Comparison of ENCODE assay signal across 1 cellular context in the genomic region with DNA sequence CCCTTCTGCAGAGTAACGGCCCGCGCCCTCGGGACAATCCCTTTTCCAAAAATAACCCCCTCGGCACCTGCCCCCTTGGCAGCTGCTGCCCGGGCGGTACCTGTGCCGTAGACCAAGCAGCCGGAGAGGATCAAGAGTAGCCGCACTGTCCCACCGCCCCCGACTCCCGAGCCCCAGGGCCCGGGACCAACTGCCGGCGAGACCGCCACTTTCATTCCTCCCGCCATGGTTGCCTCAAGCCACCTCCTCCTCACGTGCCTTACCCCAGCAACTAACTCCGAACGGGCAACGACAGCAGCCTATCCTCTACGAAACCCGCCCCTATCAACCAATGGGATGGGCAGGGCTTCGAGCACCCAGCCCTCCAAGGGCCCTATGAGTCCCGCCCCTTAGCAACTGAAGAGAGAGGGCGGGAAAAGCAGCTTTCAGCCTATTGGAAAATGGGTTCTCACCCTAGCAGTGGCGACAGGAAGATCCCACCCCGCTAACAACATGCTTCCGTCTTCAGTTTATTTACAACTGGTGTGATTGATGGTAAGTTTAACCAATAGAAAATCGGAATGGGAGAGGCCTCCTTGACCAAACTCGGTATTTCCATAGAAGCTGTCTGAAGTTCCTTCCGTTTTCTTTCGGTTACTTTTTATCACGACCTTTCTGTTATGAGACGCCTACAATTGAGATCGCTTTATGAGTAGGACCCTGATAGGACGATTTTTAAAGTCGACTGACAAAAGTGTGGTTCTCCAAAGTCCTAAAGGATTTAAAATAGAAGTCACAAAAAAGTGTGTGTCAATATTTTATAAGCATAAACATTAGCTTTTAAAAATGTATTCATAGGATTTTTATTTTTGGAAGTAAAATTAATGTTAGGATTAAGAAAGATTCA.
TF ChIP-seq lines count a peak whose summit lies in the region.

NEMP1 (minus strand) TSS at position 273 of the 886 bp plus-strand sequence; CDS start at position 227, 46 bp downstream.

TF ChIP-seq in HepG2, 621 proteins besides CTCF, POLR2A, EP300 and RAD21 (continued from another document and continues in another):
- TF ChIP-seq, protein P1, sequence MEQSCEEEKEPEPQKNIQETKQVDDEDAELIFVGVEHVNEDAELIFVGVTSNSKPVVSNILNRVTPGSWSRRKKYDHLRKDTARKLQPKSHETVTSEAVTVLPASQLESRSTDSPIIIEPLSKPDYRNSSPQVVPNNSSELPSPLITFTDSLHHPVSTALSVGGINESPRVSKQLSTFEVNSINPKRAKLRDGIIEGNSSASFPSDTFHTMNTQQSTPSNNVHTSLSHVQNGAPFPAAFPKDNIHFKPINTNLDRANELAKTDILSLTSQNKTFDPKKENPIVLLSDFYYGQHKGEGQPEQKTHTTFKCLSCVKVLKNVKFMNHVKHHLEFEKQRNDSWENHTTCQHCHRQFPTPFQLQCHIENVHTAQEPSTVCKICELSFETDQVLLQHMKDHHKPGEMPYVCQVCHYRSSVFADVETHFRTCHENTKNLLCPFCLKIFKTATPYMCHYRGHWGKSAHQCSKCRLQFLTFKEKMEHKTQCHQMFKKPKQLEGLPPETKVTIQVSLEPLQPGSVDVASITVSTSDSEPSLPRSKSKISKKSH (CRISPR knock-in tag; IDR thresholded peaks at IDR 0.05; ENCODE audit: borderline replicate concordance) = 0 out of 2 replicates have a peak, but pooled peaks have one; percentile 77
- TF ChIP-seq, protein P2, sequence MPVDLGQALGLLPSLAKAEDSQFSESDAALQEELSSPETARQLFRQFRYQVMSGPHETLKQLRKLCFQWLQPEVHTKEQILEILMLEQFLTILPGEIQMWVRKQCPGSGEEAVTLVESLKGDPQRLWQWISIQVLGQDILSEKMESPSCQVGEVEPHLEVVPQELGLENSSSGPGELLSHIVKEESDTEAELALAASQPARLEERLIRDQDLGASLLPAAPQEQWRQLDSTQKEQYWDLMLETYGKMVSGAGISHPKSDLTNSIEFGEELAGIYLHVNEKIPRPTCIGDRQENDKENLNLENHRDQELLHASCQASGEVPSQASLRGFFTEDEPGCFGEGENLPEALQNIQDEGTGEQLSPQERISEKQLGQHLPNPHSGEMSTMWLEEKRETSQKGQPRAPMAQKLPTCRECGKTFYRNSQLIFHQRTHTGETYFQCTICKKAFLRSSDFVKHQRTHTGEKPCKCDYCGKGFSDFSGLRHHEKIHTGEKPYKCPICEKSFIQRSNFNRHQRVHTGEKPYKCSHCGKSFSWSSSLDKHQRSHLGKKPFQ (CRISPR knock-in tag; IDR thresholded peaks at IDR 0.05; ENCODE audit: insufficient replicate concordance) = peak; percentile 8
- TF ChIP-seq, protein P3, sequence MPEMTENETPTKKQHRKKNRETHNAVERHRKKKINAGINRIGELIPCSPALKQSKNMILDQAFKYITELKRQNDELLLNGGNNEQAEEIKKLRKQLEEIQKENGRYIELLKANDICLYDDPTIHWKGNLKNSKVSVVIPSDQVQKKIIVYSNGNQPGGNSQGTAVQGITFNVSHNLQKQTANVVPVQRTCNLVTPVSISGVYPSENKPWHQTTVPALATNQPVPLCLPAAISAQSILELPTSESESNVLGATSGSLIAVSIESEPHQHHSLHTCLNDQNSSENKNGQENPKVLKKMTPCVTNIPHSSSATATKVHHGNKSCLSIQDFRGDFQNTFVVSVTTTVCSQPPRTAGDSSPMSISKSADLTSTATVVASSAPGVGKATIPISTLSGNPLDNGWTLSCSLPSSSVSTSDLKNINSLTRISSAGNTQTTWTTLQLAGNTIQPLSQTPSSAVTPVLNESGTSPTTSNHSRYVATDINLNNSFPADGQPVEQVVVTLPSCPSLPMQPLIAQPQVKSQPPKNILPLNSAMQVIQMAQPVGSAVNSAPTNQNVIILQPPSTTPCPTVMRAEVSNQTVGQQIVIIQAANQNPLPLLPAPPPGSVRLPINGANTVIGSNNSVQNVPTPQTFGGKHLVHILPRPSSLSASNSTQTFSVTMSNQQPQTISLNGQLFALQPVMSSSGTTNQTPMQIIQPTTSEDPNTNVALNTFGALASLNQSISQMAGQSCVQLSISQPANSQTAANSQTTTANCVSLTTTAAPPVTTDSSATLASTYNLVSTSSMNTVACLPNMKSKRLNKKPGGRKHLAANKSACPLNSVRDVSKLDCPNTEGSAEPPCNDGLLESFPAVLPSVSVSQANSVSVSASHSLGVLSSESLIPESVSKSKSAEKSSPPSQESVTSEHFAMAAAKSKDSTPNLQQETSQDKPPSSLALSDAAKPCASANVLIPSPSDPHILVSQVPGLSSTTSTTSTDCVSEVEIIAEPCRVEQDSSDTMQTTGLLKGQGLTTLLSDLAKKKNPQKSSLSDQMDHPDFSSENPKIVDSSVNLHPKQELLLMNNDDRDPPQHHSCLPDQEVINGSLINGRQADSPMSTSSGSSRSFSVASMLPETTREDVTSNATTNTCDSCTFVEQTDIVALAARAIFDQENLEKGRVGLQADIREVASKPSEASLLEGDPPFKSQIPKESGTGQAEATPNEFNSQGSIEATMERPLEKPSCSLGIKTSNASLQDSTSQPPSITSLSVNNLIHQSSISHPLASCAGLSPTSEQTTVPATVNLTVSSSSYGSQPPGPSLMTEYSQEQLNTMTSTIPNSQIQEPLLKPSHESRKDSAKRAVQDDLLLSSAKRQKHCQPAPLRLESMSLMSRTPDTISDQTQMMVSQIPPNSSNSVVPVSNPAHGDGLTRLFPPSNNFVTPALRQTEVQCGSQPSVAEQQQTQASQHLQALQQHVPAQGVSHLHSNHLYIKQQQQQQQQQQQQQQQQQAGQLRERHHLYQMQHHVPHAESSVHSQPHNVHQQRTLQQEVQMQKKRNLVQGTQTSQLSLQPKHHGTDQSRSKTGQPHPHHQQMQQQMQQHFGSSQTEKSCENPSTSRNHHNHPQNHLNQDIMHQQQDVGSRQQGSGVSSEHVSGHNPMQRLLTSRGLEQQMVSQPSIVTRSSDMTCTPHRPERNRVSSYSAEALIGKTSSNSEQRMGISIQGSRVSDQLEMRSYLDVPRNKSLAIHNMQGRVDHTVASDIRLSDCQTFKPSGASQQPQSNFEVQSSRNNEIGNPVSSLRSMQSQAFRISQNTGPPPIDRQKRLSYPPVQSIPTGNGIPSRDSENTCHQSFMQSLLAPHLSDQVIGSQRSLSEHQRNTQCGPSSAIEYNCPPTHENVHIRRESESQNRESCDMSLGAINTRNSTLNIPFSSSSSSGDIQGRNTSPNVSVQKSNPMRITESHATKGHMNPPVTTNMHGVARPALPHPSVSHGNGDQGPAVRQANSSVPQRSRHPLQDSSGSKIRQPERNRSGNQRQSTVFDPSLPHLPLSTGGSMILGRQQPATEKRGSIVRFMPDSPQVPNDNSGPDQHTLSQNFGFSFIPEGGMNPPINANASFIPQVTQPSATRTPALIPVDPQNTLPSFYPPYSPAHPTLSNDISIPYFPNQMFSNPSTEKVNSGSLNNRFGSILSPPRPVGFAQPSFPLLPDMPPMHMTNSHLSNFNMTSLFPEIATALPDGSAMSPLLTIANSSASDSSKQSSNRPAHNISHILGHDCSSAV (CRISPR knock-in tag; IDR thresholded peaks at IDR 0.05; ENCODE audit: borderline replicate concordance) = no peak
- TF ChIP-seq TAF1 (CRISPR knock-in tag; IDR thresholded peaks at IDR 0.05) (peak; percentile 48; the same call in 1 of the 2 replicates), HBP1 (CRISPR knock-in tag; IDR thresholded peaks at IDR 0.05; ENCODE audit: low read depth) (peak; percentile 92), KAT8 (CRISPR knock-in tag; IDR thresholded peaks at IDR 0.05) (peak; percentile 83), GATAD1 (CRISPR knock-in tag; IDR thresholded peaks at IDR 0.05) (peak; percentile 88), RORA (CRISPR knock-in tag; IDR thresholded peaks at IDR 0.05) (no peak), ZNF335 (CRISPR knock-in tag; IDR thresholded peaks at IDR 0.05) (no peak; the same call in 1 of the 2 replicates), HMGXB3 (CRISPR knock-in tag; IDR thresholded peaks at IDR 0.05; ENCODE audit: borderline replicate concordance) (0 out of 2 replicates have a peak, but pooled peaks have one; percentile 46), FOXK1 (CRISPR knock-in tag; IDR thresholded peaks at IDR 0.05; ENCODE audit: borderline replicate concordance, low read depth) (peak; percentile 98), SALL1 (CRISPR knock-in tag; IDR thresholded peaks at IDR 0.05) (peak; percentile 72; the same call in 1 of the 2 replicates), CAMTA2 (CRISPR knock-in tag; IDR thresholded peaks at IDR 0.05; ENCODE audit: borderline replicate concordance) (no peak), RFX1 (IDR thresholded peaks at IDR 0.05) (peak; percentile 92), SNAPC2 (CRISPR knock-in tag; IDR thresholded peaks at IDR 0.05) (peak; percentile 85; the same call in 1 of the 2 replicates), TBX2 (CRISPR knock-in tag; IDR thresholded peaks at IDR 0.05; ENCODE audit: borderline replicate concordance) (peak; percentile 82), BORCS8-MEF2B (CRISPR knock-in tag; IDR thresholded peaks at IDR 0.05) (peak; percentile 92), ZFP1 (CRISPR knock-in tag; IDR thresholded peaks at IDR 0.05) (no peak), ZNF34 (CRISPR knock-in tag; IDR thresholded peaks at IDR 0.05; ENCODE audit: borderline replicate concordance) (no peak), ELF4 (CRISPR knock-in tag; IDR thresholded peaks at IDR 0.05; ENCODE audit: borderline replicate concordance) (no peak; the same call in 1 of the 2 replicates), XRCC5 (optimal IDR thresholded peaks at IDR 0.05; ENCODE audit: low read length) (no peak), FOXO4 (CRISPR knock-in tag; conservative IDR thresholded peaks at IDR 0.05) (peak; percentile 95), PRMT3 (CRISPR knock-in tag; IDR thresholded peaks at IDR 0.05; ENCODE audit: borderline replicate concordance, low read depth) (no peak), FOXP1 (IDR thresholded peaks at IDR 0.05) (peak; percentile 72), FOXP1 (CRISPR knock-in tag; IDR thresholded peaks at IDR 0.05) (no peak), CHD4 (IDR thresholded peaks at IDR 0.05; ENCODE audit: borderline replicate concordance, low read length) (no peak), KLF12 (CRISPR knock-in tag; IDR thresholded peaks at IDR 0.05; ENCODE audit: borderline replicate concordance) (no peak)
- TF ChIP-seq, protein P4, sequence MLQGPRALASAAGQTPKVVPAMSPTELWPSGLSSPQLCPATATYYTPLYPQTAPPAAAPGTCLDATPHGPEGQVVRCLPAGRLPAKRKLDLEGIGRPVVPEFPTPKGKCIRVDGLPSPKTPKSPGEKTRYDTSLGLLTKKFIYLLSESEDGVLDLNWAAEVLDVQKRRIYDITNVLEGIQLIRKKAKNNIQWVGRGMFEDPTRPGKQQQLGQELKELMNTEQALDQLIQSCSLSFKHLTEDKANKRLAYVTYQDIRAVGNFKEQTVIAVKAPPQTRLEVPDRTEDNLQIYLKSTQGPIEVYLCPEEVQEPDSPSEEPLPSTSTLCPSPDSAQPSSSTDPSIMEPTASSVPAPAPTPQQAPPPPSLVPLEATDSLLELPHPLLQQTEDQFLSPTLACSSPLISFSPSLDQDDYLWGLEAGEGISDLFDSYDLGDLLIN (CRISPR knock-in tag; IDR thresholded peaks at IDR 0.05; ENCODE audit: borderline replicate concordance) = no peak
- TF ChIP-seq, protein P5, sequence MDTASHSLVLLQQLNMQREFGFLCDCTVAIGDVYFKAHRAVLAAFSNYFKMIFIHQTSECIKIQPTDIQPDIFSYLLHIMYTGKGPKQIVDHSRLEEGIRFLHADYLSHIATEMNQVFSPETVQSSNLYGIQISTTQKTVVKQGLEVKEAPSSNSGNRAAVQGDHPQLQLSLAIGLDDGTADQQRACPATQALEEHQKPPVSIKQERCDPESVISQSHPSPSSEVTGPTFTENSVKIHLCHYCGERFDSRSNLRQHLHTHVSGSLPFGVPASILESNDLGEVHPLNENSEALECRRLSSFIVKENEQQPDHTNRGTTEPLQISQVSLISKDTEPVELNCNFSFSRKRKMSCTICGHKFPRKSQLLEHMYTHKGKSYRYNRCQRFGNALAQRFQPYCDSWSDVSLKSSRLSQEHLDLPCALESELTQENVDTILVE (CRISPR knock-in tag; IDR thresholded peaks at IDR 0.05) = no peak
